ENCODE assay signal across 21 cellular contexts in genomic region chr2:121412349-121412748, GRCh38.
"Had no signal": no experiment of that assay in that cellular context is flagged by ENCODE, and none has a peak within 500 bp of the region (broad histone marks: within the 10 kb centered on the region; RNA-seq: fewer than 3 reads in every experiment).

No MANE protein-coding gene starts in this region.

- H3K4me2 ChIP-seq: KMS-11 had no signal

- H3K27ac ChIP-seq: KMS-11, RWPE1 had no signal

- DNase-seq: Kasumi-1, MM.1S, NCI-H1092 treated with DMSO at 0.1 percent for 48 hours, NCI-H1436, NCI-H187, NCI-H2029, NCI-H2081 treated with DMSO at 0.1 percent for 48 hours, NCI-H2171, NCI-H226, NCI-H446, NCI-H510A, NCI-H524 treated with DMSO at 0.1 percent for 48 hours, NCI-H69, NCI-H774, SHP77, SW 1271, T-cell had no signal

- H3K4me3 ChIP-seq: K562 had no signal

- H3K9ac ChIP-seq: KMS-11 had no signal

- FAIRE-seq: HTR-8/SVneo, K562 had no signal

- ATAC-seq: K562, T-cell had no signal
